24 cellular contexts compared by ENCODE assay signal in the genomic region with DNA sequence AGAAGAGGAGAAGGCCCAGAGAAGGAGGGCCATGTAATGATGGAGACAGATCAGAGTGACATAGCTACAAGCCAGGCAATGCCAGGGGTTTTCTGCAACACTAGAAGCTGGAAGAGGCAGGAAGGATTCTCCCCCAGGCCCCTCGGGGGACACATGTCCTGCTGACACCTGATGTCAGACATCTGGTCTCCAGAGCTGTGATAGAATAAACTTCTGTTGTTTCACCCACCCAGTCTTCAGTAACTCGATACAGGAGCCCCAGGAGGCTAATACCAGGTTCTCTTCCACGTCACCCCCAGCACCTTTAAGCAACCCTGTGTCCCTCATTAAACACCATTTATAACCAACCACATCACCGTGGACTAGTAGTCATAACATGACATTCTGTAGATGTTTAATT.
"Had no signal": no experiment of that assay in that cellular context is flagged by ENCODE, and none has a peak within 500 bp of the region (broad histone marks: within the 10 kb centered on the region; RNA-seq: fewer than 3 reads in every experiment).

No MANE protein-coding gene starts in this region.

- DNase-seq: activated CD4-positive, alpha-beta T cell treated with anti-CD3 and anti-CD28 coated beads for 48 hours; activated CD4-positive, alpha-beta T cell treated with anti-CD3 and anti-CD28 coated beads, Interleukin-2, amount 50 U/mL, for 4 hours; activated CD4-positive, CD25-positive, alpha-beta regulatory T cell treated with anti-CD3 and anti-CD28 coated beads, Interleukin-2, amount 50 U/mL, for 72 hours; activated CD8-positive, alpha-beta memory T cell treated with anti-CD3 and anti-CD28 coated beads, Interleukin-2, amount 50 U/mL, for 48 hours; activated CD8-positive, alpha-beta T cell treated with anti-CD3 and anti-CD28 coated beads, Interleukin-2, amount 10 ng/mL, durations not matched to agents 7 days and 5 days; activated naive CD4-positive, alpha-beta T cell treated with anti-CD3 and anti-CD28 coated beads, Interleukin-2, amount 50 U/mL, for 16 hours; activated naive CD8-positive, alpha-beta T cell treated with anti-CD3 and anti-CD28 coated beads, Interleukin-2, amount 10 ng/mL, durations not matched to agents 7 days and 5 days; activated T-cell treated with anti-CD3 and anti-CD28 coated beads, Interleukin-2, amount 50 U/mL, for 1 hour; adrenal gland; anterior cingulate cortex; cerebellar nuclear complex; Kasumi-1; KBM-7; NCI-H1105 treated with DMSO at 0.1 percent for 48 hours; NCI-H1436 treated with DMSO at 0.1 percent for 48 hours; NCI-H1930; NCI-H2107; NCI-H510A treated with DMSO at 0.1 percent for 48 hours; NCI-H774; PC-3; SHP77; T-helper 17 cell; T-helper 9 cell had no signal

- H3K4me3 ChIP-seq: adrenal gland, SJSA1 had no signal

- H3K36me3 ChIP-seq: adrenal gland, SJSA1 had no signal

- H3K27me3 ChIP-seq: adrenal gland, SJSA1 had no signal

- H3K27ac ChIP-seq: adrenal gland, SJSA1 had no signal

- H3K9me3 ChIP-seq: adrenal gland, SJSA1 had no signal
